Comparison of ENCODE assay signal across 1 cellular context in genomic region chr16:57628782-57629181, GRCh38.
TF ChIP-seq lines count a peak whose summit lies in the region.

No MANE protein-coding gene starts in this region.

TF ChIP-seq in HepG2, 621 proteins besides CTCF, POLR2A, EP300 and RAD21:
- TF ChIP-seq ZNF615 (CRISPR knock-in tag; IDR thresholded peaks at IDR 0.05; ENCODE audit: borderline replicate concordance) (no peak), IKZF1 (IDR thresholded peaks at IDR 0.05) (peak; percentile 84; the same call in 1 of the 2 replicates), SOX5 (CRISPR knock-in tag; IDR thresholded peaks at IDR 0.05; ENCODE audit: borderline replicate concordance) (no peak), NBN (conservative IDR thresholded peaks at IDR 0.05) (0 out of 2 replicates have a peak, but pooled peaks have one; percentile 90), ZFY (CRISPR knock-in tag; IDR thresholded peaks at IDR 0.05) (no peak), ATM (IDR thresholded peaks at IDR 0.05; ENCODE audit: borderline replicate concordance) (peak; percentile 86; the same call in 1 of the 2 replicates), ZSCAN25 (CRISPR knock-in tag; IDR thresholded peaks at IDR 0.05) (no peak), FOXK2 (IDR thresholded peaks at IDR 0.05) (0 out of 2 replicates have a peak, but pooled peaks have one; percentile 20), ASH2L (IDR thresholded peaks at IDR 0.05; ENCODE audit: insufficient read length, low read depth, low read length) (peak; percentile 97), BCLAF1 (IDR thresholded peaks at IDR 0.05) (no peak), ZNF224 (CRISPR knock-in tag; IDR thresholded peaks at IDR 0.05) (no peak), FOXA1 (IDR thresholded peaks at IDR 0.05) (peak; percentile 52; the same call in 1 of the 2 replicates), FOXA1 (CRISPR knock-in tag; IDR thresholded peaks at IDR 0.05) (no peak), SP1 (IDR thresholded peaks at IDR 0.05) (no peak; the same call in 1 of the 2 replicates), SP1 (CRISPR knock-in tag; IDR thresholded peaks at IDR 0.05) (no peak), ATF7 (IDR thresholded peaks at IDR 0.05) (0 out of 2 replicates have a peak, but pooled peaks have one; percentile 17), ATF7 (CRISPR knock-in tag; IDR thresholded peaks at IDR 0.05) (no peak), SKIL (CRISPR knock-in tag; IDR thresholded peaks at IDR 0.05; ENCODE audit: borderline replicate concordance) (peak; percentile 5; the same call in 1 of the 2 replicates), DDIT3 (CRISPR knock-in tag; IDR thresholded peaks at IDR 0.05) (no peak), ZNF282 (IDR thresholded peaks at IDR 0.05; ENCODE audit: partially characterized antibody) (peak; percentile 70), CBX2 (IDR thresholded peaks at IDR 0.05; ENCODE audit: low read depth, low read length) (no peak), CBX2 (CRISPR knock-in tag; IDR thresholded peaks at IDR 0.05; ENCODE audit: low read depth) (no peak), NONO (IDR thresholded peaks at IDR 0.05) (peak; percentile 13; the same call in 1 of the 2 replicates), NONO (CRISPR knock-in tag; conservative IDR thresholded peaks at IDR 0.05) (no peak), CEBPB (IDR thresholded peaks at IDR 0.05; ENCODE audit: borderline replicate concordance, low read depth, low read length) (no peak), PAWR (CRISPR knock-in tag; IDR thresholded peaks at IDR 0.05; ENCODE audit: borderline replicate concordance) (no peak), MED8 (CRISPR knock-in tag; IDR thresholded peaks at IDR 0.05; ENCODE audit: insufficient replicate concordance) (no peak), FOXM1 (CRISPR knock-in tag; IDR thresholded peaks at IDR 0.05) (no peak), FOXP1 (IDR thresholded peaks at IDR 0.05) (0 out of 2 replicates have a peak, but pooled peaks have one; percentile 37), FOXP1 (CRISPR knock-in tag; IDR thresholded peaks at IDR 0.05) (no peak), TRIM22 (IDR thresholded peaks at IDR 0.05) (peak; percentile 75; the same call in 1 of the 2 replicates)
